ENCODE assay signal across 10 cellular contexts in the genomic region with DNA sequence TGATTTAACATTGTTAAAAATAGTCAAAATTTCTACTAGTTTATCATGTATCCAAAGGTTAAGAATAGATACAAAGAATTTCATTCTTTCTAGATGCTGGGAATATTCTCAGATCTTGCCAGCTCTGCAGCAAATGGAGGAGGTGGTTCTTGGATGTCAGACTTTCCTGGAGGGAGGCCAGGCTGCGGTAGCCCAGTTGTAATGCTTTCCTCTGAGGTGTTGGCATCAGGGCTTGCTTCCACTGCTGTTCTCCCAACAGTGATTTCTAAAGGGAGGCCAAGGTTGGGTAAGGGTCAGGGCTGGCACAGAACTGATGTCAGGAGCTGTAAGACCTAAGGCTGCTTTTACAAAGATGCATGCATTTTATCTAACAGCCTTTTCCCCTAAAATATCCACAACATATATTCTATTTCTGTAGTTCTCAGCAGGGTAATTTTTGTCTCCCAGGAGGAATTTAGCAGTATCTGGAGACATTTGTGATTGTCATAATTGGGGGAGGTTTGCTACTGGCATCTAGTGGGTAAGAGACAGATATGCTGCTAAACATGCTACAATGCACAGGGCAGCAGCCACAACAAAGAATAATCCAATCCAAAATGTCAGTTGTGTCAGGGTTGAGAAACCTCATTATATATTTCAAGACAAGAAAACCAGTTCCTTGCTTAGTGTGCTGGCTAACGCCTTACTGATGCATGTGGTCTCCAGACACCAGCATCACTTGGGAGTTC. TPM values are rescaled to one million over a fixed set of nuclear protein-coding genes. Genes with fewer than 3 reads are reported as not detected.
DNase-seq lines count a peak whose midpoint lies in the region; ATAC-seq, FAIRE-seq and TF ChIP-seq lines count a peak whose summit lies in the region.
"Had no signal": no experiment of that assay in that cellular context is flagged by ENCODE, and none has a peak within 500 bp of the region (broad histone marks: within the 10 kb centered on the region; RNA-seq: fewer than 3 reads in every experiment).

No MANE protein-coding gene starts in this region.

- BruUV-seq in mammary epithelial cell (replicated peaks; lab: Mats Ljungman, UMichigan), result no TSS peak

- no peaks in the 10 kb centered on the region for H4K20me1 ChIP-seq in mammary epithelial cell (ENCODE audit: insufficient read depth, low read length)

- H3K27me3 ChIP-seq in mammary epithelial cell (ENCODE audit: insufficient read depth, low read length) (no peaks in the 10 kb centered on the region), ovary (no peaks in the 10 kb centered on the region), small intestine (ENCODE audit: control insufficient read depth in 2 of 2, insufficient read depth in 2 of 2, low read length in 2 of 2) (peaks cover 0 to 4% of the 10 kb centered on the region in 2 donors)

- no peak overlapping the region for H2AFZ ChIP-seq in mammary epithelial cell (ENCODE audit: low read depth, low read length)

- no peak for TF ChIP-seq EP300 in ovary (IDR thresholded peaks at IDR 0.05)

- H3K9me3 ChIP-seq in mammary epithelial cell (replicated peaks; ENCODE audit: insufficient read depth, low read length) (peaks cover 4% of the 10 kb centered on the region), ovary (no peaks in the 10 kb centered on the region), small intestine (ENCODE audit: control insufficient read depth, low read depth) (no peaks in the 10 kb centered on the region)

- H3K36me3 ChIP-seq in mammary epithelial cell (ENCODE audit: insufficient read depth, low read length) (no peaks in the 10 kb centered on the region), ovary (no peaks in the 10 kb centered on the region), small intestine (ENCODE audit: control insufficient read depth in 2 of 2, insufficient read depth in 2 of 2, low read length in 2 of 2) (no peaks in the 10 kb centered on the region)

- H3K4me1 ChIP-seq in mammary epithelial cell (ENCODE audit: insufficient read depth, low read length) (peaks cover 46% of the 10 kb centered on the region), ovary (ENCODE audit: insufficient read depth) (no peaks in the 10 kb centered on the region), small intestine (ENCODE audit: control insufficient read depth in 2 of 2, insufficient read depth in 1 of 2, low read depth in 1 of 2, low read length in 1 of 2) (no peaks in the 10 kb centered on the region)

- DNase-seq in mammary epithelial cell (peak; percentile 52), myocyte (ENCODE audit: low read depth) (peak; percentile 55), ovary (no peak), GM03348 (ENCODE audit: low spot score) (no peak), small intestine (no peak)
- DNase-seq: activated gamma-delta T cell treated with Interleukin-2 at 50 U/mL for 16 hours, DMS153 had no signal

- no peak overlapping the region for H3K4me2 ChIP-seq in mammary epithelial cell (ENCODE audit: insufficient read depth, low read depth, low read length)

- intact Hi-C loops in mammary epithelial cell (cut with micrococcal nuclease) (no loop called here), ovary (cut with DNase I) (no loop called here)

- no peak for TF ChIP-seq POLR2A in ovary (IDR thresholded peaks at IDR 0.05)

- in situ Hi-C loops in mammary epithelial cell (cut with MboI; ENCODE audit: low sequenced_read_pairs in 2 of 2), result loop anchor here in 1 of 2 donors (10.0 to 25.0 kb wide), 2 partner anchors 701 to 848 kb away; a partner anchor contains a TSS

- FAIRE-seq in small intestine (lab: Jason Lieb, UNC), result no peak

- dilution Hi-C loops in mammary epithelial cell (cut with HindIII; ENCODE audit: low sequenced_read_pairs), result no loop called here

- H3K79me2 ChIP-seq in mammary epithelial cell (ENCODE audit: insufficient read depth, low read length), result no peaks in the 10 kb centered on the region

- no peak overlapping the region for H3K9ac ChIP-seq in mammary epithelial cell (ENCODE audit: insufficient read depth, low read length)

- ATAC-seq in GM18867 (IDR thresholded peaks at IDR 0.05; ENCODE audit: unreplicated experiment), result peak; percentile 33
- ATAC-seq in HG03135 (IDR thresholded peaks at IDR 0.05; ENCODE audit: unreplicated experiment), result peak; percentile 15
- no peak for ATAC-seq in GM18519 (IDR thresholded peaks at IDR 0.05; ENCODE audit: low FRiP score, unreplicated experiment)

- no peak overlapping the region for H3K27ac ChIP-seq in mammary epithelial cell (ENCODE audit: insufficient read depth, low read depth, low read length)
- no peak overlapping the region for H3K27ac ChIP-seq in ovary
- no peak overlapping the region for H3K27ac ChIP-seq in small intestine (ENCODE audit: low read depth in 1 of 2, low read length in 1 of 2)

- no peak for TF ChIP-seq CTCF in mammary epithelial cell (conservative IDR thresholded peaks at IDR 0.05 in 1 of 2, IDR thresholded peaks at IDR 0.05 in 1 of 2; ENCODE audit: extremely low read depth in 1 of 2, insufficient read depth in 1 of 2, low read depth in 1 of 2, low read length in 2 of 2)
- no peak for TF ChIP-seq CTCF in ovary (IDR thresholded peaks at IDR 0.05)

- H3K4me3 ChIP-seq in mammary epithelial cell (replicated peaks in 1 of 3; ENCODE audit: insufficient read depth in 1 of 3, low read depth in 2 of 3, low read length in 3 of 3) (no peak overlapping the region), ovary (no peak overlapping the region), small intestine (ENCODE audit: low read depth in 1 of 2, low read length in 2 of 2) (no peak overlapping the region)

- CTCF ChIA-PET in mammary epithelial cell (lab: Charles Lee; ENCODE audit: low non-redundant PET), result no interaction called here

- WGBS in mammary epithelial cell (ENCODE audit: low coverage, missing lambda C conversion rate), result 21% methylated on average over 2 of the region's 2 CpGs
- WGBS in ovary, 3 donors, result 40 to 47% (median 43%) methylated on average over 2 of the region's 2 CpGs
- WGBS in small intestine, 3 donors, result 59 to 62% (median 61%) methylated on average over 2 of the region's 2 CpGs

RNA-seq across cellular contexts. Expression of a gene that starts 42.0 kb away (rescaled TPM):
- total RNA-seq in mammary epithelial cell (under 1 TPM in 1 of 2 donors, not detected in 1; 0.17 TPM), myocyte (not detected in 2 replicates), ovary (1 to 10 TPM in 1 of 7 donors, under 1 TPM in 2, not detected in 4; 0.23 to 1.4 (median 0.46) TPM)
- polyA plus RNA-seq in mammary epithelial cell (0.44 TPM), ovary (1 to 10 TPM in 1 of 2 donors, under 1 TPM in 1; 0.07 to 2.5 TPM), small intestine (under 1 TPM in 1 of 3 donors, not detected in 2; 0.19 TPM)
- not detected for polyA minus RNA-seq in mammary epithelial cell
- not detected for polyA plus RNA-seq in myocyte (2012)

Comparison
In these comparisons a context has a peak if more than half of its experiments do, and no peak if none do; other contexts are left out.
1. DNase-seq: peak in mammary epithelial cell (single experiment) and myocyte (single experiment); none in ovary (0 of 5), GM03348 (single experiment) and small intestine (single experiment).